Comparison of ENCODE assay signal across 1 cellular context in genomic region chr10:132973903-132974241, GRCh38.
TF ChIP-seq lines count a peak whose summit lies in the region.

No MANE protein-coding gene starts in this region.

TF ChIP-seq in SK-N-SH treated with all-trans-retinoic acid at 6 μM for 48 hours, 23 proteins besides CTCF, POLR2A, EP300 and RAD21 (continued from another document):
- no peak for TF ChIP-seq TSHZ2 (CRISPR knock-in tag; IDR thresholded peaks at IDR 0.05)
